Comparison of ENCODE assay signal across 22 cellular contexts in the genomic region with DNA sequence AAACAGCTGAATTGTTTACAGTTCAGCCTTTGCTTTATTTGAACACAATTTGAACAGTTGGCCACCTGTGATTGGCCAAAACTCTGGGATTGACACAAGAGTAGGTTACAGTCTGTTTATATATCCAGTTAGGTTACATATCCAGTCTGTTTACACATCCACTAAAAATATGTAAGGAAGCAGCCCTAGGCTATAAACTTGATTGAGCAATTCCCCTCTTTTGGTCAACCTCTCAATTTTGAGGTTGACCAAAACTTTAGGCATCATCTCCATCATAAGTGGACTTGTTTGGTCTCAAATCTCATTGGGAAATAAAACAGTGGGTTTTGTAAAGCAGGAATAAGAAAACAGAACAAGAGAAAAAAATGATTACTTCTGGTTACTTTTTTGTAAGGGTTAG.
DNase-seq lines count a peak whose midpoint lies in the region; FAIRE-seq and TF ChIP-seq lines count a peak whose summit lies in the region.
"Had no signal": no experiment of that assay in that cellular context is flagged by ENCODE, and none has a peak within 500 bp of the region (broad histone marks: within the 10 kb centered on the region; RNA-seq: fewer than 3 reads in every experiment).

No MANE protein-coding gene starts in this region.

- no peak overlapping the region for H3K27ac ChIP-seq in trophoblast cell (ENCODE audit: low read depth, low read length)
- H3K27ac ChIP-seq: A549, BLaER1 had no signal

- no peak overlapping the region for H4K8ac ChIP-seq in trophoblast cell (ENCODE audit: low read depth, low read length)

- no peak overlapping the region for H2BK12ac ChIP-seq in trophoblast cell (ENCODE audit: low read length)

- no peak overlapping the region for H2AK5ac ChIP-seq in trophoblast cell (ENCODE audit: low read length)

- H3K23ac ChIP-seq in trophoblast cell (ENCODE audit: low read length), result no peak overlapping the region

- no peak overlapping the region for H2BK5ac ChIP-seq in trophoblast cell (ENCODE audit: low read depth, low read length, poor library complexity)

- H3K79me1 ChIP-seq in trophoblast cell (ENCODE audit: low read length), result no peaks in the 10 kb centered on the region

- H3K4me2 ChIP-seq in trophoblast cell (ENCODE audit: low read length), result no peak overlapping the region
- H3K4me2 ChIP-seq: A549, BLaER1 had no signal

- no peaks in the 10 kb centered on the region for H3K4me1 ChIP-seq in trophoblast cell (ENCODE audit: control insufficient read depth in 1 of 2, insufficient read depth in 2 of 2, low read length in 2 of 2)
- H3K4me1 ChIP-seq: A549 had no signal

- H3K4me3 ChIP-seq in AG10803 (ENCODE audit: low read length) (no peak overlapping the region), bronchial epithelial cell (ENCODE audit: low read depth, low read length) (no peak overlapping the region), trophoblast cell (ENCODE audit: low read depth, low read length) (no peak overlapping the region)
- H3K4me3 ChIP-seq: A549, BLaER1 had no signal

- H3K9me3 ChIP-seq in trophoblast cell (ENCODE audit: insufficient read depth, low read depth, low read length), result no peaks in the 10 kb centered on the region
- H3K9me3 ChIP-seq: A549 had no signal

- no peak overlapping the region for H3K18ac ChIP-seq in trophoblast cell (ENCODE audit: low read length)

- no peak overlapping the region for H2AFZ ChIP-seq in trophoblast cell (ENCODE audit: insufficient read depth, low read length, poor library complexity)

- H3K27me3 ChIP-seq in bronchial epithelial cell (ENCODE audit: control insufficient read depth, insufficient read depth, low read length) (no peaks in the 10 kb centered on the region), trophoblast cell (ENCODE audit: insufficient read depth, low read length) (no peaks in the 10 kb centered on the region)
- H3K27me3 ChIP-seq: BLaER1 had no signal

- no peak overlapping the region for H4K91ac ChIP-seq in trophoblast cell (ENCODE audit: low read depth, low read length)

- H4K12ac ChIP-seq in trophoblast cell (ENCODE audit: low read depth, low read length), result no peak overlapping the region

- FAIRE-seq in bronchial epithelial cell (lab: Jason Lieb, UNC), result no peak
- no peak for FAIRE-seq in RCC 7860 (lab: Jason Lieb, UNC)
- FAIRE-seq: A549, GM18507, H54 had no signal

- no peak overlapping the region for H3K14ac ChIP-seq in trophoblast cell (ENCODE audit: low read length)

- no peaks in the 10 kb centered on the region for H3K79me2 ChIP-seq in trophoblast cell (ENCODE audit: control insufficient read depth, insufficient read depth, low read length, poor library complexity)

- TF ChIP-seq CTCF in AG10803 (conservative IDR thresholded peaks at IDR 0.05; ENCODE audit: low read length) (no peak), bronchial epithelial cell (IDR thresholded peaks at IDR 0.05; ENCODE audit: insufficient read depth, low read length, severe bottlenecking) (no peak)

- H2BK120ac ChIP-seq in trophoblast cell (ENCODE audit: insufficient read depth, low read length, poor library complexity), result no peak overlapping the region

- H3K9ac ChIP-seq in trophoblast cell (ENCODE audit: low read length), result no peak overlapping the region
- H3K9ac ChIP-seq: BLaER1 had no signal

- H3K36me3 ChIP-seq in bronchial epithelial cell (ENCODE audit: control insufficient read depth, insufficient read depth, low read length), result no peaks in the 10 kb centered on the region
- no peaks in the 10 kb centered on the region for H3K36me3 ChIP-seq in trophoblast cell (ENCODE audit: control insufficient read depth in 1 of 2, insufficient read depth in 2 of 2, low read length in 2 of 2)
- H3K36me3 ChIP-seq: BLaER1 had no signal

- peak; percentile 31 for DNase-seq in AG10803 (ENCODE audit: low read depth)
- DNase-seq in LHCN-M2 (ENCODE audit: low read depth), result peak; percentile 1
- DNase-seq in bronchial epithelial cell (ENCODE audit: low read depth), result peak; percentile 23
- peak; percentile 29 to 84 for DNase-seq in trophoblast cell
- no peak for DNase-seq in RCC 7860 (ENCODE audit: low spot score)
- DNase-seq in NCI-H2107 treated with DMSO at 0.1 percent for 48 hours (lab: John Stamatoyannopoulos, UW; ENCODE audit: unreplicated experiment), result no peak
- no peak for DNase-seq in activated T-cell treated with anti-CD3 and anti-CD28 coated beads for 4 hours
- DNase-seq: CD4-positive, alpha-beta T cell; COR-L47; GDM1; Kasumi-1; NCI-H1105; NCI-H146; NCI-H2029; NCI-H226; NCI-H510A treated with DMSO at 0.1 percent for 48 hours; NCI-H774; NK-92 treated with Interleukin-12 subunit alpha and Interleukin-12 subunit beta, amount 100 ng/mL, for 24 hours had no signal

- H3K4ac ChIP-seq in trophoblast cell (ENCODE audit: low read depth, low read length), result no peak overlapping the region

Comparison
In these comparisons a context has a peak if more than half of its experiments do, and no peak if none do; other contexts are left out.
1. DNase-seq: peak in AG10803 (single experiment), LHCN-M2 (single experiment), bronchial epithelial cell (single experiment) and trophoblast cell (2 of 2); none in RCC 7860 (single experiment), NCI-H2107 treated with DMSO at 0.1 percent for 48 hours (single experiment) and activated T-cell treated with anti-CD3 and anti-CD28 coated beads for 4 hours (single experiment).